ENCODE assay signal across 26 cellular contexts in the genomic region with DNA sequence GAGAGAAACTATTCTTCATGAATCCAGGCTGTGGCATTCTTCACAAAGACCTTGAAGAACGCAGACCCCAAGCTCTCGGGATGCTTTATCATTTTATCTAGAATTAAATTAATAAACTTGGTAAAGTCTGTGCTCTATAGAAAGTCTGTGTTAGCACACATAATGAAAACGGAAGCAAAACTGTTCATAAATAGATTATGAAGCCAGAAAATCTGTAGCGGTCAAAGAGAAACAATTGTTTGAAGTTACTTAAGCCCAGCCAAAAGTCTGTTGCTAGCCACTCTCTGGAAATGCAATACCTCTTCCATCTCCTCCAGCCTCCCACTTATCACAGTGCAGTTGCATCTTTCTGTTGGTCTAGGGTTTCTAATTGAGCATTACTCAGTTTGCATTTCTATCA.
"Had no signal": no experiment of that assay in that cellular context is flagged by ENCODE, and none has a peak within 500 bp of the region (broad histone marks: within the 10 kb centered on the region; RNA-seq: fewer than 3 reads in every experiment).

No MANE protein-coding gene starts in this region.

- ATAC-seq: activated CD4-positive, alpha-beta T cell treated with anti-CD3 and anti-CD28 coated beads for 36 hours; left ventricle myocardium superior; natural killer cell treated with Interleukin-12 subunit alpha and Interleukin-12 subunit beta and Interleukin-15 and Interleukin-18, amount 100 ng/mL, for 72 hours; stimulated activated naive B cell treated with anti-CD40 and anti-IgM and Interleukin-4, amounts not matched to agents 10 μg/mL and 1 μg/mL and 100 μg/mL, for 72 hours had no signal

- H3K4me3 ChIP-seq: coronary artery, esophagus muscularis mucosa, hepatocyte, sigmoid colon, smooth muscle cell, thoracic aorta had no signal

- H2AFZ ChIP-seq: hepatocyte had no signal

- FAIRE-seq: bronchial epithelial cell, frontal cortex had no signal

- H3K9me3 ChIP-seq: sigmoid colon, thoracic aorta had no signal

- H3K36me3 ChIP-seq: esophagus muscularis mucosa, sigmoid colon, thoracic aorta had no signal

- H3K79me2 ChIP-seq: hepatocyte had no signal

- H3K27ac ChIP-seq: coronary artery, esophagus muscularis mucosa, hepatocyte, sigmoid colon, thoracic aorta had no signal

- H3K4me1 ChIP-seq: esophagus muscularis mucosa had no signal

- H3K27me3 ChIP-seq: esophagus muscularis mucosa, sigmoid colon had no signal

- DNase-seq: activated B cell treated with CpG ODN at 0.5 μM for 24 hours; activated CD4-positive, alpha-beta T cell treated with anti-CD3 and anti-CD28 coated beads for 36 hours; activated CD4-positive, alpha-beta T cell treated with anti-CD3 and anti-CD28 coated beads, Interleukin-2, amount 50 U/mL, for 4 hours; activated CD8-positive, alpha-beta memory T cell treated with anti-CD3 and anti-CD28 coated beads for 24 hours; activated CD8-positive, alpha-beta memory T cell treated with anti-CD3 and anti-CD28 coated beads, Interleukin-2, amount 50 U/mL, for 4 hours; activated naive CD4-positive, alpha-beta T cell; activated naive CD8-positive, alpha-beta T cell treated with anti-CD3 and anti-CD28 coated beads for 36 hours; activated T-cell treated with anti-CD3 and anti-CD28 coated beads, Interleukin-2, amount 50 U/mL, for 24 hours; cerebellar nuclear complex; glutamatergic neuron; kidney glomerular epithelial cell; left ventricle myocardium superior; retina; sigmoid colon; stimulated activated CD4-positive, alpha-beta T cell treated with anti-CD3 and anti-CD28 coated beads, Interleukin-15, amount 100 ng/mL, for 24 hours; stimulated activated CD4-positive, alpha-beta T cell treated with anti-CD3 and anti-CD28 coated beads, Interleukin-2, amount 100 ng/mL, for 48 hours; stimulated activated CD8-positive, alpha-beta memory T cell treated with anti-CD3 and anti-CD28 coated beads, Interleukin-4, amount 100 ng/mL, for 48 hours; stimulated activated naive B cell treated with anti-CD40 and anti-IgM and Interleukin-4, amounts not matched to agents 10 μg/mL and 1 μg/mL and 100 μg/mL, for 72 hours had no signal

- H3K4me2 ChIP-seq: hepatocyte, smooth muscle cell had no signal
